In the genomic region with DNA sequence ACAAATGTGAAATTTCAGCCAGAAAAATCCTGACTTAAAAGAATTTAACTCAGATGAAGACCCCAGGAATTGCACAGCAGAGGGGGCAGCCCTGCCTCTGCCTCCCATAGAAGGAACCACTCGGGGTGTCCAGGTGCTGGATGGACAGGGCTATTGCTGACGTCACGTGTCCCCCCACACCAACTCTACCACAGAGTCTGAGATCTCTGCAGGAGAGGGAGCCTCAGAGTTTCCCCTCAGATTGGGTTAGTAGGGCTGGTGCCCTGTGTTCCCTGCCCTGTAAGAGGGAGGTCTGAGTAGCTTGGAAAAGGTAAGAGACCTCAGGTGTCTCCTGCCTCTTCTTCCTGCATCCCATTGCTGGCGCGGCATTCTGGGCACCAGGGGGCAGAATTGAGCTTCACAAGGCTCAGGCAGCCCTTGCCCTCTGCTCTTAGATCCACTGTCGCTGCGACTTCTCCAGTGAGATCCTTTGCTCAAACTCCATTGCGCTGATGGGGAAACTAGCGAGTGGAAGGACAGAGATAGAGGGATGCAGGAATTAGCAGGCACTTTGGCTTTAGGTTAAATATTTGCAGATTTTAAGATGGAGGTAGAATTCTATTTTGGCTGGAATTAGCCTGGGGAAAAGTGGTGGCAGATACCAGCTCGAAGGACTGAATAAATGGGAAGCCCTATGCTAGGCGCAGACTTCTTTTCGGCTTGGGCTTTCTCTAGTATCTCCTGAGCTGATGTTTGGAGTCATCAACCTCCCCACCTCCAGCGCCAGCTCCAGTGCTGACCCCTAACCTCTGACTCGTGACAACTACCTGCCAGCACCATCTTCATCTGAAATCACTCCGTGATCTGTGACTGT, we compare ENCODE assay signal across 7 cellular contexts. TPM values are rescaled to one million over a fixed set of nuclear protein-coding genes. Genes with fewer than 3 reads are reported as not detected.
A peak's percentile ranks its signal among the peaks of the same experiment; 100 is the strongest.
DNase-seq lines count a peak whose midpoint lies in the region; ATAC-seq and TF ChIP-seq lines count a peak whose summit lies in the region.

No MANE protein-coding gene starts in this region.

- TF ChIP-seq CTCF in GM12874 (IDR thresholded peaks at IDR 0.05; ENCODE audit: insufficient read depth, low read depth, low read length) (peak; percentile 92), ascending aorta (IDR thresholded peaks at IDR 0.05) (peak; percentile 37 to 83 (median 82))

- H3K27me3 ChIP-seq in ascending aorta, result no peaks in the 10 kb centered on the region
- no peaks in the 10 kb centered on the region for H3K27me3 ChIP-seq in right cardiac atrium (ENCODE audit: control insufficient read depth, insufficient read depth)

- no peaks in the 10 kb centered on the region for H3K36me3 ChIP-seq in ascending aorta

- peaks cover 0 to 3% of the 10 kb centered on the region in 2 donors for H3K4me1 ChIP-seq in ascending aorta
- H3K4me1 ChIP-seq in right cardiac atrium (ENCODE audit: control insufficient read depth, insufficient read depth, low read length), result peaks cover 2% of the 10 kb centered on the region

- DNase-seq in NCI-H1417 (lab: John Stamatoyannopoulos, UW) (peak; percentile 71 to 88 (median 76)), T-helper 22 cell (ENCODE audit: low read depth) (peak; percentile 28), ascending aorta (ENCODE audit: low spot score in 2 of 2) (peak in 1 of 2 donors; percentile 87), right cardiac atrium (peak; percentile 75 to 92 (median 87)), sciatic nerve (ENCODE audit: low spot score) (peak; percentile 85)

- H3K27ac ChIP-seq in ascending aorta, result no peak overlapping the region
- no peak overlapping the region for H3K27ac ChIP-seq in right cardiac atrium (ENCODE audit: low read length)

- H3K9me3 ChIP-seq in ascending aorta, result no peaks in the 10 kb centered on the region
- no peaks in the 10 kb centered on the region for H3K9me3 ChIP-seq in right cardiac atrium (ENCODE audit: control insufficient read depth, low read length)

- WGBS in right cardiac atrium, result 35% methylated on average over 15 of the region's 15 CpGs

- peak; percentile 38 to 62 for ATAC-seq in right cardiac atrium
- peak; percentile 67 for ATAC-seq in sciatic nerve
- no peak for ATAC-seq in GM18873 (IDR thresholded peaks at IDR 0.05; ENCODE audit: low FRiP score, unreplicated experiment)

- H3K4me3 ChIP-seq in ascending aorta (no peak overlapping the region), right cardiac atrium (ENCODE audit: low read length) (no peak overlapping the region)

- intact Hi-C loops in ascending aorta (cut with DNase I) (loop anchor here (1.0 to 10.0 kb wide), 2 partner anchors 81 to 278 kb away; no protein-coding TSS in a partner anchor), right cardiac atrium (cut with DNase I) (loop anchor here in 2 of 4 donors (5.0 to 10.0 kb wide), 2 partner anchors 78 to 80 kb away; no protein-coding TSS in a partner anchor), sciatic nerve (cut with DNase I) (loop anchor here (5.0 kb wide), 1 partner anchor 80 kb away; no protein-coding TSS in a partner anchor)

RNA-seq across cellular contexts. Expression of a gene that starts 42.8 kb away (rescaled TPM):
- not detected for total RNA-seq in ascending aorta
- total RNA-seq in right cardiac atrium, result not detected
- not detected for polyA plus RNA-seq in right cardiac atrium
- 0.13 TPM for total RNA-seq in sciatic nerve

RNA-seq across cellular contexts. Expression of a gene that starts 52.8 kb away (rescaled TPM):
- 6.0 TPM for total RNA-seq in ascending aorta
- total RNA-seq in right cardiac atrium, result 10 to 100 TPM in 3 of 4 donors, 1 to 10 TPM in 1; 4.8 to 17.2 (median 14.7) TPM
- polyA plus RNA-seq in right cardiac atrium, result 10.4 TPM
- 34.4 TPM for total RNA-seq in sciatic nerve
